ENCODE assay signal across 1 cellular context in genomic region chr20:40880063-40880715, GRCh38.
TF ChIP-seq lines count a peak whose summit lies in the region.

No MANE protein-coding gene starts in this region.

TF ChIP-seq in HepG2, 621 proteins besides CTCF, POLR2A, EP300 and RAD21 (continued from another document):
- TF ChIP-seq ZBTB44 (CRISPR knock-in tag; IDR thresholded peaks at IDR 0.05) (no peak), NFKB2 (CRISPR knock-in tag; IDR thresholded peaks at IDR 0.05; ENCODE audit: borderline replicate concordance) (no peak), HMG20A (CRISPR knock-in tag; IDR thresholded peaks at IDR 0.05; ENCODE audit: borderline replicate concordance) (no peak), ZNF569 (CRISPR knock-in tag; IDR thresholded peaks at IDR 0.05; ENCODE audit: borderline replicate concordance) (no peak), PITX1 (CRISPR knock-in tag; IDR thresholded peaks at IDR 0.05) (no peak), ZBED4 (CRISPR knock-in tag; IDR thresholded peaks at IDR 0.05; ENCODE audit: borderline replicate concordance) (no peak), NBN (conservative IDR thresholded peaks at IDR 0.05) (no peak), SKIL (CRISPR knock-in tag; IDR thresholded peaks at IDR 0.05; ENCODE audit: borderline replicate concordance) (no peak)
